Comparison of ENCODE assay signal across 26 cellular contexts in genomic region chr2:31379102-31379501, GRCh38. TPM values are rescaled to one million over a fixed set of nuclear protein-coding genes. Genes with fewer than 3 reads are reported as not detected.
"Had no signal": no experiment of that assay in that cellular context is flagged by ENCODE, and none has a peak within 500 bp of the region (broad histone marks: within the 10 kb centered on the region; RNA-seq: fewer than 3 reads in every experiment).

No MANE protein-coding gene starts in this region.

- DNase-seq: activated CD4-positive, alpha-beta memory T cell treated with anti-CD3 and anti-CD28 coated beads for 36 hours; activated CD4-positive, alpha-beta T cell treated with anti-CD3 and anti-CD28 coated beads for 48 hours; activated CD8-positive, alpha-beta memory T cell treated with anti-CD3 and anti-CD28 coated beads, Interleukin-2, amount 50 U/mL, for 48 hours; activated gamma-delta T cell; activated naive CD4-positive, alpha-beta T cell treated with anti-CD3 and anti-CD28 coated beads, Interleukin-2, amount 50 U/mL, for 16 hours; activated T-cell treated with anti-CD3 and anti-CD28 coated beads, Interleukin-2, amount 50 U/mL, for 24 hours; amniotic stem cell; naive B cell; ovary; retina; stimulated activated CD4-positive, alpha-beta T cell treated with anti-CD3 and anti-CD28 coated beads, Interleukin-15, amount 100 ng/mL, for 24 hours; stimulated activated CD4-positive, alpha-beta T cell treated with anti-CD3 and anti-CD28 coated beads, Interleukin-2, amount 100 ng/mL, for 24 hours; stimulated activated naive B cell treated with anti-CD40 and anti-IgM and Interleukin-4, amounts not matched to agents 10 μg/mL and 1 μg/mL and 100 μg/mL, for 72 hours; stomach; T-cell; T-helper 9 cell; thyroid gland; upper lobe of left lung had no signal

- H3K27ac ChIP-seq: heart left ventricle, ovary, stomach, thyroid gland, upper lobe of left lung, vagina, VCaP had no signal

- H3K4me3 ChIP-seq: heart left ventricle, ovary, stomach, thyroid gland, upper lobe of left lung, vagina had no signal

- H3K9me3 Mint-ChIP-seq: activated CD4-positive, alpha-beta memory T cell treated with anti-CD3 and anti-CD28 coated beads for 36 hours; activated T-cell treated with anti-CD3 and anti-CD28 coated beads, Interleukin-2, amount 50 U/mL, for 24 hours; stimulated activated naive B cell treated with anti-CD40 and anti-IgM and Interleukin-4, amounts not matched to agents 10 μg/mL and 1 μg/mL and 100 μg/mL, for 72 hours had no signal

- H3K27me3 ChIP-seq: heart left ventricle, ovary, stomach, thyroid gland, upper lobe of left lung, vagina had no signal

- ATAC-seq: stimulated activated naive B cell treated with anti-CD40 and anti-IgM and Interleukin-4, amounts not matched to agents 10 μg/mL and 1 μg/mL and 100 μg/mL, for 72 hours; T-cell had no signal

- H3K27ac Mint-ChIP-seq: activated CD4-positive, alpha-beta memory T cell treated with anti-CD3 and anti-CD28 coated beads for 36 hours; activated T-cell treated with anti-CD3 and anti-CD28 coated beads, Interleukin-2, amount 50 U/mL, for 24 hours; mesothelial cell of epicardium; progenitor cell of endocrine pancreas; stimulated activated naive B cell treated with anti-CD40 and anti-IgM and Interleukin-4, amounts not matched to agents 10 μg/mL and 1 μg/mL and 100 μg/mL, for 72 hours; T-cell had no signal

- H3K36me3 ChIP-seq: heart left ventricle, ovary, stomach, thyroid gland, upper lobe of left lung, vagina had no signal

- H3K36me3 Mint-ChIP-seq: activated CD4-positive, alpha-beta memory T cell treated with anti-CD3 and anti-CD28 coated beads for 36 hours; naive B cell; stimulated activated naive B cell treated with anti-CD40 and anti-IgM and Interleukin-4, amounts not matched to agents 10 μg/mL and 1 μg/mL and 100 μg/mL, for 72 hours; T-cell had no signal

- H3K4me1 ChIP-seq: stomach, thyroid gland, vagina had no signal

- H3K27me3 Mint-ChIP-seq: activated T-cell treated with anti-CD3 and anti-CD28 coated beads, Interleukin-2, amount 50 U/mL, for 24 hours; progenitor cell of endocrine pancreas; T-cell had no signal

- H3K4me1 Mint-ChIP-seq: stimulated activated naive B cell treated with anti-CD40 and anti-IgM and Interleukin-4, amounts not matched to agents 10 μg/mL and 1 μg/mL and 100 μg/mL, for 72 hours had no signal

- H3K9me3 ChIP-seq: heart left ventricle, ovary, stomach, thyroid gland, upper lobe of left lung, vagina had no signal

- H3K4me3 Mint-ChIP-seq: activated CD4-positive, alpha-beta memory T cell treated with anti-CD3 and anti-CD28 coated beads for 36 hours; activated T-cell treated with anti-CD3 and anti-CD28 coated beads, Interleukin-2, amount 50 U/mL, for 24 hours; mesothelial cell of epicardium; naive B cell; stimulated activated naive B cell treated with anti-CD40 and anti-IgM and Interleukin-4, amounts not matched to agents 10 μg/mL and 1 μg/mL and 100 μg/mL, for 72 hours; T-cell had no signal

RNA-seq across cellular contexts. Expression of gene XDH, which starts 35.4 kb away (rescaled TPM):
- total RNA-seq: activated CD4-positive, alpha-beta memory T cell treated with anti-CD3 and anti-CD28 coated beads for 36 hours; dermis microvascular lymphatic vessel endothelial cell; endothelial cell of umbilical vein; left ventricle myocardium superior had no signal
